ENCODE assay signal across 8 cellular contexts in genomic region chr1:161225534-161226319, GRCh38. TPM values are rescaled to one million over a fixed set of nuclear protein-coding genes. Genes with fewer than 3 reads are reported as not detected.
DNase-seq lines count a peak whose midpoint lies in the region; ATAC-seq and TF ChIP-seq lines count a peak whose summit lies in the region.

Gene TOMM40L, plus strand, starts transcription at chr1:161226060. Its CDS starts 430 bp downstream, at chr1:161226490.

- POLR2A ChIA-PET in BJ (lab: Charles Lee), result interaction anchor here (0.6 to 0.8 kb wide), 5 partner anchors 24 to 126 kb away, joined by 3 to 12 read pairs (median 4); no protein-coding TSS in a partner anchor

- peak; percentile 93 for ATAC-seq in HG03439 (IDR thresholded peaks at IDR 0.05; ENCODE audit: unreplicated experiment)

- TF ChIP-seq CTCF in BJ (IDR thresholded peaks at IDR 0.05; ENCODE audit: insufficient read depth, low read depth, low read length), result peak; percentile 76

- H3K4me3 ChIP-seq in BJ (ENCODE audit: low read depth, low read length), result peak within 1 kb of the TSS; percentile 63

- CTCF ChIA-PET in BJ (lab: Yijun Ruan, JAX), result interaction anchor here (0.5 to 10.0 kb wide), 27 partner anchors 9 to 211 kb away, joined by 3 to 159 read pairs (median 7); partner anchors contain the start of genes ADAMTS4, FCER1G, NDUFS2 and NR1I3

- peak within 1 kb of the TSS; percentile 92 for H3K27ac ChIP-seq in cingulate gyrus (ENCODE audit: low read depth, low read length)

- DNase-seq in BJ (ENCODE audit: low read depth) (peak; percentile 99), NCI-H510A (lab: John Stamatoyannopoulos, UW) (peak; percentile 93), kidney glomerular epithelial cell (lab: John Stamatoyannopoulos, UW) (peak; percentile 99)
- DNase-seq in activated CD4-positive, alpha-beta T cell treated with anti-CD3 and anti-CD28 coated beads for 24 hours (ENCODE audit: low read depth in 2 of 2), result peak; percentile 72 to 78
- peak; percentile 63 to 80 for DNase-seq in stimulated activated CD4-positive, alpha-beta T cell treated with anti-CD3 and anti-CD28 coated beads, Interleukin-1b, Interleukin-23, amount 100 ng/mL, for 1 hour (ENCODE audit: low read depth in 2 of 2)

- no peaks in the 10 kb centered on the region for H3K27me3 ChIP-seq in BJ (ENCODE audit: control insufficient read depth, insufficient read depth, low read length)

- peaks cover 6% of the 10 kb centered on the region for H3K36me3 ChIP-seq in BJ (ENCODE audit: control insufficient read depth, insufficient read depth, low read length)

- peak; percentile 65 for TF ChIP-seq POLR2A in GM19193 (IDR thresholded peaks at IDR 0.05; ENCODE audit: extremely low read depth, insufficient read depth, insufficient read length)

RNA-seq across cellular contexts. Expression of gene TOMM40L, which starts in this region (rescaled TPM):
- 9.6 and 13.1 TPM in 2 replicates for polyA plus RNA-seq in BJ (2011; rRNA removed)
- polyA minus RNA-seq in BJ (2011; rRNA and poly(A)+ RNA removed), result 10.3 and 14.9 TPM in 2 replicates

Comparison
In these comparisons a context has a peak if more than half of its experiments do, and no peak if none do; other contexts are left out.
1. Peak in every context shown above with its lines: DNase-seq, ATAC-seq, H3K4me3 ChIP-seq and H3K27ac ChIP-seq.